27 cellular contexts compared by ENCODE assay signal in genomic region chr11:95897731-95898130, GRCh38. TPM values are rescaled to one million over a fixed set of nuclear protein-coding genes. Genes with fewer than 3 reads are reported as not detected.
DNase-seq lines count a peak whose midpoint lies in the region; ATAC-seq and TF ChIP-seq lines count a peak whose summit lies in the region.
"Had no signal": no experiment of that assay in that cellular context is flagged by ENCODE, and none has a peak within 500 bp of the region (broad histone marks: within the 10 kb centered on the region; RNA-seq: fewer than 3 reads in every experiment).

No MANE protein-coding gene starts in this region.

- H3K9me2 ChIP-seq in PC-3 (replicated peaks; ENCODE audit: low read length): no peaks in the 10 kb centered on the region
- H3K9me2 ChIP-seq: SK-N-SH had no signal

- peaks cover 61% of the 10 kb centered on the region for H3K79me2 ChIP-seq in PC-3 (ENCODE audit: low read length)

- POLR2A ChIA-PET in PC-3 (lab: Charles Lee; ENCODE audit: unreplicated experiment): interaction anchor here (0.6 kb wide), 1 partner anchor 9 kb away, joined by 18 read pairs; no protein-coding TSS in a partner anchor

- H3F3A ChIP-seq in PC-3 (ENCODE audit: low read length, unreplicated experiment): no peaks in the 10 kb centered on the region

- no TSS peak for BruUV-seq in PC-3 (replicated peaks; lab: Mats Ljungman, UMichigan)

- H3K4me1 ChIP-seq in PC-3 (ENCODE audit: insufficient read depth, low read length): no peaks in the 10 kb centered on the region
- H3K4me1 ChIP-seq: A549, foreskin keratinocyte had no signal

- no peak for ATAC-seq in PC-3
- no peak for ATAC-seq in GM21717 (IDR thresholded peaks at IDR 0.05; ENCODE audit: unreplicated experiment)
- ATAC-seq: A549; activated T-cell treated with anti-CD3 and anti-CD28 coated beads, Interleukin-2, amount 50 U/mL, for 4 hours; foreskin keratinocyte; GM12878 had no signal

- intact Hi-C loops in PC-3 (cut with micrococcal nuclease) (no loop called here), posterior vena cava (cut with DNase I) (no loop called here)

- no peaks in the 10 kb centered on the region for H3K36me3 ChIP-seq in PC-3 (ENCODE audit: low read depth, low read length)
- H3K36me3 ChIP-seq: neutrophil had no signal

- H3K9ac ChIP-seq in PC-3 (ENCODE audit: low read length): no peak overlapping the region
- H3K9ac ChIP-seq: SK-N-SH had no signal

- no peaks in the 10 kb centered on the region for H3K9me3 ChIP-seq in PC-3 (ENCODE audit: low read length)
- H3K9me3 ChIP-seq: A549, neutrophil, SK-N-SH had no signal

- no peak overlapping the region for H3K4me3 ChIP-seq in AG10803 (ENCODE audit: low read length)
- H3K4me3 ChIP-seq in PC-3 (ENCODE audit: low read length): no peak overlapping the region
- no peak overlapping the region for H3K4me3 ChIP-seq in epithelial cell of esophagus (ENCODE audit: low read length)
- H3K4me3 ChIP-seq: A549, GM12878, hepatocyte had no signal

- TF ChIP-seq CTCF in AG10803 (conservative IDR thresholded peaks at IDR 0.05; ENCODE audit: low read length): no peak
- TF ChIP-seq CTCF in PC-3 (conservative IDR thresholded peaks at IDR 0.05; ENCODE audit: low read depth, low read length): no peak
- no peak for TF ChIP-seq CTCF in epithelial cell of esophagus (IDR thresholded peaks at IDR 0.05; ENCODE audit: insufficient read depth, low read depth, low read length, missing control alignments)

- H3K4me2 ChIP-seq in PC-3 (ENCODE audit: low read length): no peak overlapping the region
- H3K4me2 ChIP-seq: A549, hepatocyte, SK-N-SH had no signal

- no peaks in the 10 kb centered on the region for H4K20me1 ChIP-seq in PC-3 (ENCODE audit: low read length)

- H2AFZ ChIP-seq in PC-3 (ENCODE audit: low read length): no peak overlapping the region
- H2AFZ ChIP-seq: hepatocyte had no signal

- no peak overlapping the region for H3K27ac ChIP-seq in PC-3 (ENCODE audit: low read length)
- H3K27ac ChIP-seq: A549, foreskin keratinocyte, hepatocyte, neutrophil had no signal

- DNase-seq in AG10803 (ENCODE audit: low read depth) (peak; percentile 29), PC-3 (peak; percentile 15), epithelial cell of esophagus (ENCODE audit: low read depth) (peak; percentile 9), left kidney (ENCODE audit: low read depth, low spot score) (peak; percentile 2), NCI-H2196 (lab: John Stamatoyannopoulos, UW; ENCODE audit: unreplicated experiment) (no peak), posterior vena cava (ENCODE audit: low spot score) (no peak)
- no peak for DNase-seq in activated CD4-positive, alpha-beta T cell treated with anti-CD3 and anti-CD28 coated beads for 48 hours
- DNase-seq: activated CD4-positive, alpha-beta T cell treated with anti-CD3 and anti-CD28 coated beads for 1 hour; activated CD8-positive, alpha-beta memory T cell treated with anti-CD3 and anti-CD28 coated beads for 24 hours; activated naive CD4-positive, alpha-beta T cell treated with anti-CD3 and anti-CD28 coated beads, Interleukin-2, amount 10 ng/mL, durations not matched to agents 7 days and 5 days; activated T-cell treated with anti-CD3 and anti-CD28 coated beads, Interleukin-2, amount 50 U/mL, for 4 hours; CD4-positive, CD25-positive, alpha-beta regulatory T cell; DMS153; endodermal cell; foreskin keratinocyte; H7; Karpas-422; mammary epithelial cell; NCI-H1092; NCI-H510A treated with DMSO at 0.1 percent for 48 hours; SK-N-SH; T-helper 9 cell had no signal

- CTCF ChIA-PET in PC-3 (lab: Charles Lee): no interaction called here

- no peaks in the 10 kb centered on the region for H3K27me3 ChIP-seq in PC-3 (ENCODE audit: low read length)
- H3K27me3 ChIP-seq: foreskin keratinocyte, hepatocyte, neutrophil had no signal

RNA-seq across cellular contexts. Expression of gene MTMR2, which starts 26.2 kb away (rescaled TPM):
- total RNA-seq in PC-3 (2014; rRNA removed) (31.7 and 32.2 TPM in 2 replicates), posterior vena cava (10 to 100 TPM; 38.0 to 59.8 TPM)

Comparison
In these comparisons a context has a peak if more than half of its experiments do, and no peak if none do; other contexts are left out.
1. DNase-seq: peak in AG10803 (single experiment), PC-3 (single experiment), epithelial cell of esophagus (single experiment) and left kidney (single experiment); none in NCI-H2196 (single experiment), activated CD4-positive, alpha-beta T cell treated with anti-CD3 and anti-CD28 coated beads for 48 hours (single experiment) and posterior vena cava (single experiment).